8 cellular contexts compared by ENCODE assay signal in genomic region chr11:64165842-64166635, GRCh38. TPM values are rescaled to one million over a fixed set of nuclear protein-coding genes. Genes with fewer than 3 reads are reported as not detected.
A peak's percentile ranks its signal among the peaks of the same experiment; 100 is the strongest.
DNase-seq lines count a peak whose midpoint lies in the region; ATAC-seq and TF ChIP-seq lines count a peak whose summit lies in the region.

MACROD1 (minus strand) TSS chr11:64166113; CDS start chr11:64165994, 119 bp downstream.

- CTCF ChIA-PET in Calu3 (lab: Charles Lee), result interaction anchor here (0.6 to 0.7 kb wide), 4 partner anchors 20 to 280 kb away, joined by 3 to 4 read pairs (median 4); partner anchors contain the start of gene STIP1

- TF ChIP-seq CTCF in Calu3 (IDR thresholded peaks at IDR 0.05; ENCODE audit: unreplicated experiment) (no peak), fibroblast of pulmonary artery (IDR thresholded peaks at IDR 0.05; ENCODE audit: low read length, missing control alignments) (no peak)

- H3K27me3 Mint-ChIP-seq in Calu3 (ENCODE audit: unreplicated experiment), result no peaks in the 10 kb centered on the region
- no peaks in the 10 kb centered on the region for H3K27me3 Mint-ChIP-seq in activated T-helper 2 cell treated with anti-CD3 and anti-CD28 coated beads, Interferon-gamma antibody, Interleukin-2, Interleukin-4, amounts not matched to agents 10 μg/mL and 5 μg/mL and 100 μg/mL, durations not matched to agents 14 hours and 24 hours and 36 hours (ENCODE audit: low read depth)
- H3K27me3 Mint-ChIP-seq in natural killer cell treated with Interleukin-12 subunit alpha and Interleukin-12 subunit beta and Interleukin-15 and Interleukin-18, amount 100 ng/mL, for 72 hours, result no peaks in the 10 kb centered on the region
- no peaks in the 10 kb centered on the region for H3K27me3 Mint-ChIP-seq in stimulated activated naive CD8-positive, alpha-beta T cell treated with anti-CD3 and anti-CD28 coated beads, Interleukin-15, Interleukin-2, amounts not matched to agents 100 ng/mL and 50 ng/mL, for 24 hours

- peaks cover 26% of the 10 kb centered on the region for H3K36me3 Mint-ChIP-seq in Calu3 (ENCODE audit: insufficient read depth, unreplicated experiment)
- no peaks in the 10 kb centered on the region for H3K36me3 Mint-ChIP-seq in activated T-helper 2 cell treated with anti-CD3 and anti-CD28 coated beads, Interferon-gamma antibody, Interleukin-2, Interleukin-4, amounts not matched to agents 10 μg/mL and 5 μg/mL and 100 μg/mL, durations not matched to agents 14 hours and 24 hours and 36 hours (ENCODE audit: low read depth)
- no peaks in the 10 kb centered on the region for H3K36me3 Mint-ChIP-seq in natural killer cell treated with Interleukin-12 subunit alpha and Interleukin-12 subunit beta and Interleukin-15 and Interleukin-18, amount 100 ng/mL, for 72 hours
- peaks cover 4% of the 10 kb centered on the region for H3K36me3 Mint-ChIP-seq in stimulated activated naive CD8-positive, alpha-beta T cell treated with anti-CD3 and anti-CD28 coated beads, Interleukin-15, Interleukin-2, amounts not matched to agents 100 ng/mL and 50 ng/mL, for 24 hours (ENCODE audit: low read depth)

- peak within 1 kb of the TSS; percentile 66 for H3K4me3 ChIP-seq in fibroblast of pulmonary artery (replicated peaks; ENCODE audit: low read depth, low read length)

- TSS peak; percentile 44 for BruUV-seq in Calu3 (replicated peaks; lab: Mats Ljungman, UMichigan)

- peak; percentile 67 for ATAC-seq in GM21576 (IDR thresholded peaks at IDR 0.05; ENCODE audit: unreplicated experiment)
- ATAC-seq in natural killer cell treated with Interleukin-12 subunit alpha and Interleukin-12 subunit beta and Interleukin-15 and Interleukin-18, amount 100 ng/mL, for 72 hours, result peak; percentile 96

- no peaks in the 10 kb centered on the region for H3K9me3 Mint-ChIP-seq in Calu3 (ENCODE audit: low read depth, unreplicated experiment)
- no peaks in the 10 kb centered on the region for H3K9me3 Mint-ChIP-seq in activated T-helper 2 cell treated with anti-CD3 and anti-CD28 coated beads, Interferon-gamma antibody, Interleukin-2, Interleukin-4, amounts not matched to agents 10 μg/mL and 5 μg/mL and 100 μg/mL, durations not matched to agents 14 hours and 24 hours and 36 hours
- H3K9me3 Mint-ChIP-seq in natural killer cell treated with Interleukin-12 subunit alpha and Interleukin-12 subunit beta and Interleukin-15 and Interleukin-18, amount 100 ng/mL, for 72 hours, result no peaks in the 10 kb centered on the region
- H3K9me3 Mint-ChIP-seq in stimulated activated naive CD8-positive, alpha-beta T cell treated with anti-CD3 and anti-CD28 coated beads, Interleukin-15, Interleukin-2, amounts not matched to agents 100 ng/mL and 50 ng/mL, for 24 hours, result no peaks in the 10 kb centered on the region

- peak within 1 kb of the TSS; percentile 73 for H3K4me3 Mint-ChIP-seq in Calu3 (ENCODE audit: low read depth, unreplicated experiment)
- H3K4me3 Mint-ChIP-seq in activated T-helper 2 cell treated with anti-CD3 and anti-CD28 coated beads, Interferon-gamma antibody, Interleukin-2, Interleukin-4, amounts not matched to agents 10 μg/mL and 5 μg/mL and 100 μg/mL, durations not matched to agents 14 hours and 24 hours and 36 hours (ENCODE audit: low read depth), result peak within 1 kb of the TSS; percentile 91
- peak within 1 kb of the TSS; percentile 87 for H3K4me3 Mint-ChIP-seq in natural killer cell treated with Interleukin-12 subunit alpha and Interleukin-12 subunit beta and Interleukin-15 and Interleukin-18, amount 100 ng/mL, for 72 hours
- peak within 1 kb of the TSS; percentile 91 for H3K4me3 Mint-ChIP-seq in stimulated activated naive CD8-positive, alpha-beta T cell treated with anti-CD3 and anti-CD28 coated beads, Interleukin-15, Interleukin-2, amounts not matched to agents 100 ng/mL and 50 ng/mL, for 24 hours

- intact Hi-C loops in Calu3 (cut with micrococcal nuclease; ENCODE audit: unreplicated experiment), result no loop called here
- intact Hi-C loops in activated T-helper 2 cell treated with anti-CD3 and anti-CD28 coated beads, Interferon-gamma antibody, Interleukin-2, Interleukin-4, amounts not matched to agents 10 μg/mL and 5 μg/mL and 100 μg/mL, durations not matched to agents 14 hours and 24 hours and 36 hours (cut with micrococcal nuclease), result loop anchor here (2.0 kb wide), 1 partner anchor 19 kb away; no protein-coding TSS in a partner anchor

- H3K27ac Mint-ChIP-seq in Calu3 (ENCODE audit: unreplicated experiment), result peak within 1 kb of the TSS; percentile 89
- peak within 1 kb of the TSS; percentile 69 for H3K27ac Mint-ChIP-seq in activated T-helper 2 cell treated with anti-CD3 and anti-CD28 coated beads, Interferon-gamma antibody, Interleukin-2, Interleukin-4, amounts not matched to agents 10 μg/mL and 5 μg/mL and 100 μg/mL, durations not matched to agents 14 hours and 24 hours and 36 hours
- peak within 1 kb of the TSS in 1 of 2 donors; percentile 61 for H3K27ac Mint-ChIP-seq in natural killer cell treated with Interleukin-12 subunit alpha and Interleukin-12 subunit beta and Interleukin-15 and Interleukin-18, amount 100 ng/mL, for 72 hours
- peak within 1 kb of the TSS; percentile 95 for H3K27ac Mint-ChIP-seq in stimulated activated naive CD8-positive, alpha-beta T cell treated with anti-CD3 and anti-CD28 coated beads, Interleukin-15, Interleukin-2, amounts not matched to agents 100 ng/mL and 50 ng/mL, for 24 hours

- peaks cover 23% of the 10 kb centered on the region for H3K4me1 Mint-ChIP-seq in Calu3 (ENCODE audit: low read depth, unreplicated experiment)
- peaks cover 2% of the 10 kb centered on the region for H3K4me1 Mint-ChIP-seq in activated T-helper 2 cell treated with anti-CD3 and anti-CD28 coated beads, Interferon-gamma antibody, Interleukin-2, Interleukin-4, amounts not matched to agents 10 μg/mL and 5 μg/mL and 100 μg/mL, durations not matched to agents 14 hours and 24 hours and 36 hours (ENCODE audit: low read depth)
- peaks cover 6 to 8% of the 10 kb centered on the region in 2 donors for H3K4me1 Mint-ChIP-seq in natural killer cell treated with Interleukin-12 subunit alpha and Interleukin-12 subunit beta and Interleukin-15 and Interleukin-18, amount 100 ng/mL, for 72 hours (ENCODE audit: low read depth in 2 of 2)
- peaks cover 16% of the 10 kb centered on the region for H3K4me1 Mint-ChIP-seq in stimulated activated naive CD8-positive, alpha-beta T cell treated with anti-CD3 and anti-CD28 coated beads, Interleukin-15, Interleukin-2, amounts not matched to agents 100 ng/mL and 50 ng/mL, for 24 hours (ENCODE audit: low read depth)

- DNase-seq in Calu3, result peak; percentile 94
- DNase-seq in KG1 (lab: John Stamatoyannopoulos, UW), result peak; percentile 96
- DNase-seq in RKO (ENCODE audit: low spot score), result peak; percentile 92
- peak; percentile 73 for DNase-seq in activated T-helper 2 cell treated with anti-CD3 and anti-CD28 coated beads, Interferon-gamma antibody, Interleukin-2, Interleukin-4, amounts not matched to agents 10 μg/mL and 5 μg/mL and 100 μg/mL, durations not matched to agents 14 hours and 24 hours and 36 hours (ENCODE audit: low spot score)
- peak; percentile 80 for DNase-seq in fibroblast of pulmonary artery (ENCODE audit: low read depth)
- peak; percentile 86 for DNase-seq in natural killer cell treated with Interleukin-12 subunit alpha and Interleukin-12 subunit beta and Interleukin-15 and Interleukin-18, amount 100 ng/mL, for 72 hours (ENCODE audit: low spot score)

RNA-seq across cellular contexts. Expression of gene MACROD1, which starts in this region (rescaled TPM):
- total RNA-seq in Calu3 (2022), result 35.7 and 38.0 TPM in 2 replicates
- total RNA-seq in activated T-helper 2 cell treated with anti-CD3 and anti-CD28 coated beads, Interferon-gamma antibody, Interleukin-2, Interleukin-4, amounts not matched to agents 10 μg/mL and 5 μg/mL and 100 μg/mL, durations not matched to agents 14 hours and 24 hours and 36 hours, result 23.4 and 26.7 TPM in 2 replicates
- 10 to 100 TPM in 1 of 2 donors, 1 to 10 TPM in 1; 3.0 to 12.7 TPM for total RNA-seq in natural killer cell treated with Interleukin-12 subunit alpha and Interleukin-12 subunit beta and Interleukin-15 and Interleukin-18, amount 100 ng/mL, for 72 hours

Comparison
In these comparisons a context has a peak if more than half of its experiments do, and no peak if none do; other contexts are left out.
1. Peak in every context shown above with its lines: DNase-seq, ATAC-seq and H3K4me3 ChIP-seq.